In the genomic region with DNA sequence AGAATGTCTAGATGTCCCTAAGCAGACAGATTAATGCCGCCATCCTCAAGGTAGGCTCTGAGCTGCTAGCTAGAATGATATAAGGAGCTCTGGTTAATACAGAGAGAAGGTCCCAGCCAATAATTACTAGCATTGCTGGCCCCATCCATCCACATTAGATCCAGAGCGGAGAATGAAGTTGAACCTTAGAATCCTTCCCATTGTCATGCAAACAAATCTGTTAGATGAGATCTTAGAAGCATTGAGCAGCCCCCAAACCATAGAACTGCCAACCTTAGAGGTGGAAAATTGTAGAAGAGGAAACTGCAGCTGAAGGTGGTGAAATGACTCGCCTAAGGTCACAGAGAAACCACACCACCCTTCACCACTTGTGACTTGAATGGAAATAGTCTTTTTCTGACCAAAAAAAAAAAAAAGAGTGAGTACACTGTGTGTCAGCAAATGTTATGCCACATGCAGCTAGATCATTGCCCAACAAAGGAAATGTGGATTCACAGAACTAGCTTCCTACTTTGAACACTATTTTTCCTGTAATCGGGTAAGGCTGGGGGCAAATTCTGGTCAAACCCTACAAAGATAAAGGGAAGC, we compare ENCODE assay signal across 8 cellular contexts.
A peak's percentile ranks its signal among the peaks of the same experiment; 100 is the strongest.
DNase-seq lines count a peak whose midpoint lies in the region; ATAC-seq and TF ChIP-seq lines count a peak whose summit lies in the region.

No MANE protein-coding gene starts in this region.

- H3K36me3 ChIP-seq in transverse colon, result no peaks in the 10 kb centered on the region

- CTCF ChIA-PET in RWPE1 (lab: Yijun Ruan, JAX), result interaction anchor here (0.7 kb wide), 1 partner anchor 52 kb away, joined by 3 read pairs; no protein-coding TSS in a partner anchor

- peak; percentile 62 for ATAC-seq in GM18868 (IDR thresholded peaks at IDR 0.05; ENCODE audit: unreplicated experiment)
- ATAC-seq in HG02763 (IDR thresholded peaks at IDR 0.05; ENCODE audit: unreplicated experiment), result peak; percentile 72

- in situ Hi-C loops in transverse colon (cut with MboI; ENCODE audit: low pct_ligation_motif_present in 1 of 4, low pct_unique_long_range_greater_than_20kb in 1 of 4, low sequenced_read_pairs in 3 of 4), result loop anchor here in 2 of 4 donors (5.0 to 25.0 kb wide), 3 partner anchors 236 to 336 kb away; a partner anchor contains a TSS

- DNase-seq in RWPE1 (ENCODE audit: low spot score) (peak; percentile 20), fibroblast of pulmonary artery (ENCODE audit: low read depth) (peak; percentile 57), transverse colon (no peak), islet precursor cell (no peak), RPMI8226 (no peak), SK-N-DZ (ENCODE audit: low spot score) (no peak)

- H3K4me1 ChIP-seq in transverse colon, result peaks cover 0 to 3% (median 0%) of the 10 kb centered on the region in 4 donors

- intact Hi-C loops in transverse colon (cut with DNase I; ENCODE audit: low total_unique reads), result no loop called here

- H3K27ac ChIP-seq in RWPE1, result no peak overlapping the region
- H3K27ac ChIP-seq in transverse colon, result peak overlapping the region; percentile 28 to 59 (median 44)

- H3K4me3 ChIP-seq in fibroblast of pulmonary artery (replicated peaks; ENCODE audit: low read depth, low read length) (no peak overlapping the region), transverse colon (no peak overlapping the region)

- no peaks in the 10 kb centered on the region for H3K9me3 ChIP-seq in transverse colon

- no peak for TF ChIP-seq EP300 in transverse colon (IDR thresholded peaks at IDR 0.05; ENCODE audit: low read depth)

- POLR2A ChIA-PET in RWPE1 (lab: Yijun Ruan, JAX; ENCODE audit: low non-redundant PET), result interaction anchor here (0.6 kb wide), 1 partner anchor 378 kb away, joined by 3 read pairs; no protein-coding TSS in a partner anchor

- no peaks in the 10 kb centered on the region for H3K27me3 ChIP-seq in transverse colon

- TF ChIP-seq POLR2A in transverse colon (IDR thresholded peaks at IDR 0.05), result no peak

- no peak for TF ChIP-seq CTCF in RWPE1 (conservative IDR thresholded peaks at IDR 0.05; ENCODE audit: low read depth)
- TF ChIP-seq CTCF in fibroblast of pulmonary artery (IDR thresholded peaks at IDR 0.05; ENCODE audit: low read length, missing control alignments), result no peak
- no peak for TF ChIP-seq CTCF in transverse colon (IDR thresholded peaks at IDR 0.05)

- 75 to 90% methylated on average over 4 of the region's 4 CpGs for WGBS in transverse colon (ENCODE audit: low coverage in 1 of 2), 2 donors

Comparison
In these comparisons a context has a peak if more than half of its experiments do, and no peak if none do; other contexts are left out.
1. DNase-seq: peak in RWPE1 (single experiment) and fibroblast of pulmonary artery (single experiment); none in transverse colon (single experiment), islet precursor cell (single experiment), RPMI8226 (single experiment) and SK-N-DZ (single experiment).